In genomic region chr7:23254051-23254681, GRCh38 we compare ENCODE assay signal across 17 cellular contexts. TPM values are rescaled to one million over a fixed set of nuclear protein-coding genes. Genes with fewer than 3 reads are reported as not detected.
DNase-seq lines count a peak whose midpoint lies in the region; ATAC-seq and TF ChIP-seq lines count a peak whose summit lies in the region.
"Had no signal": no experiment of that assay in that cellular context is flagged by ENCODE, and none has a peak within 500 bp of the region (broad histone marks: within the 10 kb centered on the region; RNA-seq: fewer than 3 reads in every experiment).

No MANE protein-coding gene starts in this region.

- no peaks in the 10 kb centered on the region for H4K20me1 ChIP-seq in osteoblast (ENCODE audit: insufficient read depth, low read length)

- H3K36me3 ChIP-seq in brain microvascular endothelial cell (replicated peaks) (no peaks in the 10 kb centered on the region), osteoblast (ENCODE audit: insufficient read depth, low read length) (no peaks in the 10 kb centered on the region)

- no peak for TF ChIP-seq CTCF in brain microvascular endothelial cell (IDR thresholded peaks at IDR 0.05; ENCODE audit: low read depth, low read length, missing control alignments)
- no peak for TF ChIP-seq CTCF in osteoblast (IDR thresholded peaks at IDR 0.05; ENCODE audit: extremely low read depth, low read depth, low read length)

- no peak overlapping the region for H2AFZ ChIP-seq in osteoblast (ENCODE audit: low read length)
- H2AFZ ChIP-seq: GM23248 had no signal

- H3K4me2 ChIP-seq in osteoblast (ENCODE audit: insufficient read depth, low read length): peak overlapping the region; percentile 75

- H3K27me3 ChIP-seq in brain microvascular endothelial cell (replicated peaks) (no peaks in the 10 kb centered on the region), osteoblast (ENCODE audit: insufficient read depth, low read length) (no peaks in the 10 kb centered on the region)

- H3K4me1 ChIP-seq in osteoblast (ENCODE audit: insufficient read depth, low read length): peaks cover 13% of the 10 kb centered on the region

- H3K9me3 ChIP-seq in osteoblast (ENCODE audit: low read depth, low read length): no peaks in the 10 kb centered on the region

- peaks cover 29% of the 10 kb centered on the region for H3K79me2 ChIP-seq in osteoblast (ENCODE audit: insufficient read depth, low read length)

- H3K27ac ChIP-seq in brain microvascular endothelial cell: no peak overlapping the region
- peak overlapping the region; percentile 63 for H3K27ac ChIP-seq in osteoblast (ENCODE audit: low read depth, low read length)
- H3K27ac ChIP-seq: GM23248 had no signal

- H3K4me3 ChIP-seq in brain microvascular endothelial cell (ENCODE audit: low read depth, low read length) (no peak overlapping the region), osteoblast (ENCODE audit: insufficient read depth, low read length) (peak overlapping the region; percentile 37)
- H3K4me3 ChIP-seq: GM23248 had no signal

- DNase-seq in H4 (ENCODE audit: low spot score) (peak; percentile 95), RPMI7951 (ENCODE audit: low read depth) (peak; percentile 74), brain microvascular endothelial cell (peak; percentile 66), osteoblast (ENCODE audit: insufficient read length, low spot score, missing footprints) (peak; percentile 91), NCI-H526 (lab: John Stamatoyannopoulos, UW) (no peak), NCI-H2081 (lab: John Stamatoyannopoulos, UW) (no peak), kidney glomerular epithelial cell (lab: John Stamatoyannopoulos, UW) (no peak)
- DNase-seq: ACHN; CD4-positive, alpha-beta T cell; DMS79; GM23248; Kasumi-1; NCI-H1436 treated with DMSO at 0.1 percent for 48 hours; NCI-H226; NCI-H526 treated with DMSO at 0.1 percent for 48 hours; RPMI8226 had no signal

- in situ Hi-C loops in brain microvascular endothelial cell (cut with HindIII; ENCODE audit: low pct_ligation_motif_present, low sequenced_read_pairs): no loop called here

- no peak for ATAC-seq in HG03280 (IDR thresholded peaks at IDR 0.05; ENCODE audit: unreplicated experiment)

RNA-seq across cellular contexts. Expression of gene GPNMB, which starts 7.6 kb away (rescaled TPM):
- total RNA-seq in H4 (2014; rRNA removed; shearing (Covaris generic)): 81.4 and 112 TPM in 2 replicates
- total RNA-seq in RPMI7951 (2014; rRNA removed; shearing (Covaris generic)): 146 and 188 TPM in 2 replicates
- 380 and 480 TPM in 2 replicates for total RNA-seq in osteoblast
- total RNA-seq: CD4-positive, alpha-beta T cell had no signal

RNA-seq across cellular contexts. Expression of gene MALSU1, which starts 45.0 kb away (rescaled TPM):
- 158 and 178 TPM in 2 replicates for total RNA-seq in H4 (2014; rRNA removed; shearing (Covaris generic))
- total RNA-seq in RPMI7951 (2014; rRNA removed; shearing (Covaris generic)): 99.5 and 135 TPM in 2 replicates
- 38.4 and 43.6 TPM in 2 replicates for total RNA-seq in osteoblast

Comparison
In these comparisons a context has a peak if more than half of its experiments do, and no peak if none do; other contexts are left out.
1. DNase-seq: peak in H4 (single experiment), RPMI7951 (single experiment), brain microvascular endothelial cell (single experiment) and osteoblast (single experiment); none in NCI-H526 (0 of 2), NCI-H2081 (0 of 2) and kidney glomerular epithelial cell (single experiment).